In genomic region chr1:2396059-2396458, GRCh38 we compare ENCODE assay signal across 15 cellular contexts. TPM values are rescaled to one million over a fixed set of nuclear protein-coding genes. Genes with fewer than 3 reads are reported as not detected.
DNase-seq lines count a peak whose midpoint lies in the region; ATAC-seq, FAIRE-seq and TF ChIP-seq lines count a peak whose summit lies in the region.
"Had no signal": no experiment of that assay in that cellular context is flagged by ENCODE, and none has a peak within 500 bp of the region (broad histone marks: within the 10 kb centered on the region; RNA-seq: fewer than 3 reads in every experiment).

No MANE protein-coding gene starts in this region.

- peak overlapping the region in 8 of 11 experiments; percentile 15 to 91 (median 26); a peak in 11 of 22 replicates for H3K9ac ChIP-seq in BLaER1 treated with 17β-estradiol and CSF1 and Interleukin-3, amounts not matched to agents 10 nM and 100 nM

- no peak for TF ChIP-seq POLR2A in esophagus squamous epithelium (IDR thresholded peaks at IDR 0.05)

- H3K36me3 Mint-ChIP-seq in T-helper 17 cell (ENCODE audit: low read depth) (peaks cover 5% of the 10 kb centered on the region), type B pancreatic cell (peaks cover 13% of the 10 kb centered on the region)

- peak overlapping the region; percentile 29 for H3K27ac Mint-ChIP-seq in T-helper 17 cell
- H3K27ac Mint-ChIP-seq in type B pancreatic cell, result peak overlapping the region; percentile 99
- H3K27ac Mint-ChIP-seq: H9 had no signal

- H3K4me3 ChIP-seq in BLaER1 treated with 17β-estradiol and CSF1 and Interleukin-3, amounts not matched to agents 10 nM and 100 nM, result no peak overlapping the region
- no peak overlapping the region for H3K4me3 ChIP-seq in esophagus squamous epithelium

- FAIRE-seq in frontal cortex (lab: Jason Lieb, UNC), result no peak
- FAIRE-seq: A204.1, GM19239 had no signal

- no peaks in the 10 kb centered on the region for H3K27me3 Mint-ChIP-seq in T-helper 17 cell
- H3K27me3 Mint-ChIP-seq in type B pancreatic cell, result no peaks in the 10 kb centered on the region
- H3K27me3 Mint-ChIP-seq: CD8-positive, alpha-beta memory T cell had no signal

- peak overlapping the region in 1 of 11 experiments; percentile 14; a peak in 1 of 22 replicates for H3K27ac ChIP-seq in BLaER1 treated with 17β-estradiol and CSF1 and Interleukin-3, amounts not matched to agents 10 nM and 100 nM
- peak overlapping the region in 3 of 4 donors; percentile 58 to 86 (median 77) for H3K27ac ChIP-seq in esophagus squamous epithelium

- H3K4me1 Mint-ChIP-seq in T-helper 17 cell (peaks cover 23% of the 10 kb centered on the region), type B pancreatic cell (ENCODE audit: unreplicated experiment) (peaks cover 21% of the 10 kb centered on the region)

- H3K4me3 Mint-ChIP-seq in T-helper 17 cell (no peak overlapping the region), type B pancreatic cell (no peak overlapping the region)
- H3K4me3 Mint-ChIP-seq: H9 had no signal

- DNase-seq in T-helper 17 cell, result no peak
- DNase-seq in esophagus squamous epithelium (lab: John Stamatoyannopoulos, UW), result no peak
- DNase-seq in type B pancreatic cell (ENCODE audit: extremely low spot score, unreplicated experiment), result no peak
- DNase-seq in frontal cortex (ENCODE audit: low spot score in 2 of 2), result no peak
- DNase-seq in NCI-H510A treated with DMSO at 0.1 percent for 48 hours (lab: John Stamatoyannopoulos, UW), result no peak
- DNase-seq: Caco-2; CD8-positive, alpha-beta memory T cell; DND-41; GDM1; GOT3; H9 had no signal

- H3K9me3 ChIP-seq in BLaER1 treated with 17β-estradiol and CSF1 and Interleukin-3, amounts not matched to agents 10 nM and 100 nM (replicated peaks in 1 of 11), result no peaks in the 10 kb centered on the region
- H3K9me3 ChIP-seq in T-helper 17 cell (ENCODE audit: control insufficient read depth, low read length, poor library complexity, severe bottlenecking) (no peaks in the 10 kb centered on the region), esophagus squamous epithelium (no peaks in the 10 kb centered on the region)
- H3K9me3 ChIP-seq: Caco-2 had no signal

- intact Hi-C loops in esophagus squamous epithelium (cut with DNase I), result no loop called here

- H3K4me1 ChIP-seq in BLaER1 treated with 17β-estradiol and CSF1 and Interleukin-3, amounts not matched to agents 10 nM and 100 nM, result peaks cover 20 to 41% (median 29%) of the 10 kb centered on the region in 10 experiments
- H3K4me1 ChIP-seq in esophagus squamous epithelium, result peaks cover 26 to 87% (median 39%) of the 10 kb centered on the region in 3 donors

- no peaks in the 10 kb centered on the region for H3K9me3 Mint-ChIP-seq in type B pancreatic cell
- H3K9me3 Mint-ChIP-seq: CD8-positive, alpha-beta memory T cell; H9 had no signal

- no peak overlapping the region; a peak in 1 of 22 replicates for H3K4me2 ChIP-seq in BLaER1 treated with 17β-estradiol and CSF1 and Interleukin-3, amounts not matched to agents 10 nM and 100 nM

- no peak for ATAC-seq in T-helper 17 cell
- ATAC-seq in HG03039 (IDR thresholded peaks at IDR 0.05; ENCODE audit: unreplicated experiment), result no peak

- peaks cover 75 to 84% (median 81%) of the 10 kb centered on the region in 11 experiments for H3K36me3 ChIP-seq in BLaER1 treated with 17β-estradiol and CSF1 and Interleukin-3, amounts not matched to agents 10 nM and 100 nM
- H3K36me3 ChIP-seq in esophagus squamous epithelium, result peaks cover 3 to 83% (median 35%) of the 10 kb centered on the region in 3 donors

- no peaks in the 10 kb centered on the region for H3K27me3 ChIP-seq in BLaER1 treated with 17β-estradiol and CSF1 and Interleukin-3, amounts not matched to agents 10 nM and 100 nM
- H3K27me3 ChIP-seq in esophagus squamous epithelium, result no peaks in the 10 kb centered on the region

- peaks cover 32 to 87% (median 80%) of the 10 kb centered on the region in 11 experiments; a peak in 21 of 22 replicates for H4K20me1 ChIP-seq in BLaER1 treated with 17β-estradiol and CSF1 and Interleukin-3, amounts not matched to agents 10 nM and 100 nM

- TF ChIP-seq CTCF in esophagus squamous epithelium (IDR thresholded peaks at IDR 0.05) (no peak), type B pancreatic cell (conservative IDR thresholded peaks at IDR 0.05) (no peak)

- WGBS in esophagus squamous epithelium, 2 donors, result 83 to 88% methylated on average over 9 to 11 of the region's 17 CpGs

RNA-seq across cellular contexts. Expression of gene RER1, which starts 4.4 kb away (rescaled TPM):
- total RNA-seq in T-helper 17 cell (10 to 100 TPM; 68.4 to 70.0 TPM), esophagus squamous epithelium (100 to 1,000 TPM in 1 of 4 donors, 10 to 100 TPM in 3; 63.3 to 136 (median 75.7) TPM), type B pancreatic cell (ENCODE audit: low replicate concordance) (126 and 174 TPM in 2 replicates), frontal cortex (29.8 TPM)

RNA-seq across cellular contexts. Expression of gene MORN1, which starts 4.7 kb away (rescaled TPM):
- total RNA-seq in T-helper 17 cell, result 1 to 10 TPM; 7.0 to 8.4 TPM
- total RNA-seq in esophagus squamous epithelium, result 10 to 100 TPM in 1 of 4 donors, 1 to 10 TPM in 3; 6.7 to 10.8 (median 7.0) TPM
- 17.7 and 27.5 TPM in 2 replicates for total RNA-seq in type B pancreatic cell (ENCODE audit: low replicate concordance)
- total RNA-seq in frontal cortex, result 11.0 TPM

RNA-seq across cellular contexts. Expression of gene PEX10, which starts 16.3 kb away (rescaled TPM):
- 1 to 10 TPM; 7.3 to 8.3 TPM for total RNA-seq in T-helper 17 cell
- total RNA-seq in esophagus squamous epithelium, result 10 to 100 TPM; 23.2 to 33.2 (median 27.2) TPM
- 26.7 and 27.3 TPM in 2 replicates for total RNA-seq in type B pancreatic cell (ENCODE audit: low replicate concordance)
- total RNA-seq in frontal cortex, result 20.0 TPM
